In genomic region chr5:87094347-87094746, GRCh38 we compare ENCODE assay signal across 21 cellular contexts.
"Had no signal": no experiment of that assay in that cellular context is flagged by ENCODE, and none has a peak within 500 bp of the region (broad histone marks: within the 10 kb centered on the region; RNA-seq: fewer than 3 reads in every experiment).

No MANE protein-coding gene starts in this region.

- DNase-seq: activated CD4-positive, alpha-beta T cell treated with anti-CD3 and anti-CD28 coated beads for 1 hour; activated CD4-positive, alpha-beta T cell treated with anti-CD3 and anti-CD28 coated beads, Interleukin-2, amount 50 U/mL, for 48 hours; activated naive CD4-positive, alpha-beta T cell treated with Interleukin-2 at 50 U/mL for 16 hours; activated T-cell treated with anti-CD3 and anti-CD28 coated beads, Interleukin-2, amount 50 U/mL, for 1 hour; adrenal gland; effector CD4-positive, alpha-beta T cell; left cardiac atrium; mesenchymal stem cell; right lobe of liver; small intestine; stimulated activated CD4-positive, alpha-beta T cell treated with anti-CD3 and anti-CD28 coated beads, Interleukin-4, amount 100 ng/mL, for 24 hours; SW 1271; upper lobe of left lung; WERI-Rb-1 had no signal

- H3K27me3 Mint-ChIP-seq: stimulated activated memory B cell treated with anti-CD40 and anti-IgM and Interleukin-4, amounts not matched to agents 10 μg/mL and 1 μg/mL and 100 μg/mL, for 72 hours had no signal

- H3K4me1 Mint-ChIP-seq: nephron had no signal

- H3K9me3 ChIP-seq: adrenal gland, breast epithelium, esophagus muscularis mucosa, right lobe of liver, thoracic aorta, upper lobe of left lung had no signal

- H3K27me3 ChIP-seq: adrenal gland, breast epithelium, esophagus muscularis mucosa, right lobe of liver, upper lobe of left lung had no signal

- H3K4me3 Mint-ChIP-seq: nephron; stimulated activated memory B cell treated with anti-CD40 and anti-IgM and Interleukin-4, amounts not matched to agents 10 μg/mL and 1 μg/mL and 100 μg/mL, for 72 hours had no signal

- ATAC-seq: left cardiac atrium; right lobe of liver; stimulated activated memory B cell treated with anti-CD40 and anti-IgM and Interleukin-4, amounts not matched to agents 10 μg/mL and 1 μg/mL and 100 μg/mL, for 72 hours had no signal

- H3K4me3 ChIP-seq: adrenal gland, breast epithelium, esophagus muscularis mucosa, right lobe of liver, thoracic aorta, upper lobe of left lung had no signal

- H3K27ac ChIP-seq: adrenal gland, breast epithelium, esophagus muscularis mucosa, parathyroid adenoma, right lobe of liver, thoracic aorta, upper lobe of left lung, WERI-Rb-1 had no signal

- H3K4me1 ChIP-seq: adrenal gland, breast epithelium, esophagus muscularis mucosa, parathyroid adenoma, right lobe of liver, upper lobe of left lung had no signal

- H3K36me3 ChIP-seq: adrenal gland, breast epithelium, esophagus muscularis mucosa, right lobe of liver, thoracic aorta, upper lobe of left lung, WERI-Rb-1 had no signal

- H3K27ac Mint-ChIP-seq: activated T-helper 2 cell treated with anti-CD3 and anti-CD28 coated beads, Interferon-gamma antibody, Interleukin-2, Interleukin-4, amounts not matched to agents 10 μg/mL and 5 μg/mL and 100 μg/mL, durations not matched to agents 14 hours and 24 hours and 36 hours; nephron; stimulated activated memory B cell treated with anti-CD40 and anti-IgM and Interleukin-4, amounts not matched to agents 10 μg/mL and 1 μg/mL and 100 μg/mL, for 72 hours had no signal
